In genomic region chr10:110241407-110241806, GRCh38 we compare ENCODE assay signal across 16 cellular contexts. TPM values are rescaled to one million over a fixed set of nuclear protein-coding genes. Genes with fewer than 3 reads are reported as not detected.
DNase-seq lines count a peak whose midpoint lies in the region; ATAC-seq and FAIRE-seq lines count a peak whose summit lies in the region.
"Had no signal": no experiment of that assay in that cellular context is flagged by ENCODE, and none has a peak within 500 bp of the region (broad histone marks: within the 10 kb centered on the region; RNA-seq: fewer than 3 reads in every experiment).

No MANE protein-coding gene starts in this region.

- H3K4me1 ChIP-seq in small intestine (ENCODE audit: control insufficient read depth in 2 of 2, insufficient read depth in 1 of 2, low read depth in 1 of 2, low read length in 1 of 2) = peaks cover 0 to 3% of the 10 kb centered on the region in 2 donors

- H3K27me3 Mint-ChIP-seq in activated naive CD4-positive, alpha-beta T cell treated with anti-CD3 and anti-CD28 coated beads, Interleukin-2, amount 50 U/mL, for 24 hours = no peaks in the 10 kb centered on the region
- H3K27me3 Mint-ChIP-seq in T-cell = no peaks in the 10 kb centered on the region
- H3K27me3 Mint-ChIP-seq: progenitor cell of endocrine pancreas had no signal

- peaks cover 48% of the 10 kb centered on the region for H3K4me1 Mint-ChIP-seq in activated naive CD4-positive, alpha-beta T cell treated with anti-CD3 and anti-CD28 coated beads, Interleukin-2, amount 50 U/mL, for 24 hours
- H3K4me1 Mint-ChIP-seq in T-cell = peaks cover 46 to 52% (median 50%) of the 10 kb centered on the region in 3 donors

- H3K27ac ChIP-seq in small intestine (ENCODE audit: low read depth in 1 of 2, low read length in 1 of 2) = no peak overlapping the region
- H3K27ac ChIP-seq: thoracic aorta had no signal

- H3K36me3 ChIP-seq in small intestine (ENCODE audit: control insufficient read depth in 2 of 2, insufficient read depth in 2 of 2, low read length in 2 of 2) = peaks cover 0 to 2% of the 10 kb centered on the region in 2 donors

- POLR2A ChIA-PET in T-cell (lab: Charles Lee) = interaction anchor here in 1 of 2 donors (1.5 kb wide), 1 partner anchor 20 kb away, joined by 3 read pairs; no protein-coding TSS in a partner anchor

- DNase-seq in activated naive CD4-positive, alpha-beta T cell treated with Interleukin-2 at 50 U/mL for 16 hours = no peak
- DNase-seq in T-cell (no peak), small intestine (peak; percentile 68), retina (no peak), HT-29 (ENCODE audit: low spot score) (no peak), NCI-H345 (lab: John Stamatoyannopoulos, UW) (no peak)
- DNase-seq: amniotic stem cell, heart right ventricle, NCI-H2171 treated with DMSO at 0.1 percent for 48 hours had no signal

- ATAC-seq in GM21825 (IDR thresholded peaks at IDR 0.05; ENCODE audit: unreplicated experiment) = peak; percentile 64
- no peak for ATAC-seq in T-cell (replicated peaks in 1 of 4)
- ATAC-seq: esophagus mucosa had no signal

- H3K9me3 ChIP-seq in small intestine (ENCODE audit: control insufficient read depth, low read depth) = no peaks in the 10 kb centered on the region
- H3K9me3 ChIP-seq: thoracic aorta had no signal

- H3K36me3 Mint-ChIP-seq in activated naive CD4-positive, alpha-beta T cell treated with anti-CD3 and anti-CD28 coated beads, Interleukin-2, amount 50 U/mL, for 24 hours = peaks cover 31% of the 10 kb centered on the region
- H3K36me3 Mint-ChIP-seq in T-cell = peaks cover 46% of the 10 kb centered on the region

- no peaks in the 10 kb centered on the region for H3K27me3 ChIP-seq in small intestine (ENCODE audit: control insufficient read depth in 2 of 2, insufficient read depth in 2 of 2, low read length in 2 of 2)
- H3K27me3 ChIP-seq: heart right ventricle had no signal

- H3K4me3 Mint-ChIP-seq in activated naive CD4-positive, alpha-beta T cell treated with anti-CD3 and anti-CD28 coated beads, Interleukin-2, amount 50 U/mL, for 24 hours = peak overlapping the region; percentile 12
- peak overlapping the region in 2 of 3 donors; percentile 31 to 53 for H3K4me3 Mint-ChIP-seq in T-cell

- CTCF ChIA-PET in T-cell (lab: Charles Lee) = interaction anchor here in 1 of 2 donors (0.6 to 1.4 kb wide), 5 partner anchors 16 to 104 kb away, joined by 3 to 5 read pairs (median 4); no protein-coding TSS in a partner anchor

- peak overlapping the region; percentile 66 for H3K27ac Mint-ChIP-seq in activated naive CD4-positive, alpha-beta T cell treated with anti-CD3 and anti-CD28 coated beads, Interleukin-2, amount 50 U/mL, for 24 hours
- H3K27ac Mint-ChIP-seq in T-cell = peak overlapping the region in 1 of 2 donors; percentile 10
- H3K27ac Mint-ChIP-seq: progenitor cell of endocrine pancreas had no signal

- 10 to 38% (median 24%) methylated on average over 3 of the region's 3 CpGs for WGBS in small intestine, 3 donors

- no peak overlapping the region for H3K4me3 ChIP-seq in small intestine (ENCODE audit: low read depth in 1 of 2, low read length in 2 of 2)
- H3K4me3 ChIP-seq: heart right ventricle, thoracic aorta had no signal

- H3K9me3 Mint-ChIP-seq in activated naive CD4-positive, alpha-beta T cell treated with anti-CD3 and anti-CD28 coated beads, Interleukin-2, amount 50 U/mL, for 24 hours = no peaks in the 10 kb centered on the region
- H3K9me3 Mint-ChIP-seq in T-cell = peaks cover 0 to 10% (median 0%) of the 10 kb centered on the region in 3 donors

- FAIRE-seq in small intestine (lab: Jason Lieb, UNC) = no peak
- FAIRE-seq: colon, H1 had no signal

RNA-seq across cellular contexts. Expression of gene MXI1, which starts 34.0 kb away (rescaled TPM):
- 10 to 100 TPM; 40.2 to 54.1 (median 44.4) TPM for total RNA-seq in T-cell
- polyA plus RNA-seq in small intestine = 10 to 100 TPM; 12.0 to 19.2 (median 16.8) TPM
- total RNA-seq in HT-29 (2014; rRNA removed; shearing (Covaris generic)) = 18.1 and 19.8 TPM in 2 replicates
